In genomic region chr6:170172406-170172805, GRCh38 we compare ENCODE assay signal across 21 cellular contexts.
"Had no signal": no experiment of that assay in that cellular context is flagged by ENCODE, and none has a peak within 500 bp of the region (broad histone marks: within the 10 kb centered on the region; RNA-seq: fewer than 3 reads in every experiment).

No MANE protein-coding gene starts in this region.

- H3K4me3 Mint-ChIP-seq: activated naive CD8-positive, alpha-beta T cell; activated T-helper 1 cell treated with anti-CD3 and anti-CD28 coated beads, Interleukin-12 subunit alpha, Interleukin-12 subunit beta, Interleukin-2, Interleukin-4 antibody, amounts not matched to agents 30 ng/mL and 10 ng/mL and 1 ng/mL, durations not matched to agents 14 hours and 24 hours and 36 hours; nephron progenitor cell; stimulated activated naive B cell treated with anti-CD40 and anti-IgM and Interleukin-4, amounts not matched to agents 10 μg/mL and 1 μg/mL and 100 μg/mL, for 72 hours had no signal

- H3K36me3 ChIP-seq: adrenal gland, ascending aorta, brain microvascular endothelial cell, sigmoid colon, transverse colon, uterus had no signal

- H3K4me3 ChIP-seq: adrenal gland, ascending aorta, sigmoid colon, smooth muscle cell, transverse colon, uterus had no signal

- H3K27me3 Mint-ChIP-seq: activated naive CD8-positive, alpha-beta T cell had no signal

- H3K27ac Mint-ChIP-seq: activated naive CD8-positive, alpha-beta T cell; activated T-helper 1 cell treated with anti-CD3 and anti-CD28 coated beads, Interleukin-12 subunit alpha, Interleukin-12 subunit beta, Interleukin-2, Interleukin-4 antibody, amounts not matched to agents 30 ng/mL and 10 ng/mL and 1 ng/mL, durations not matched to agents 14 hours and 24 hours and 36 hours; nephron progenitor cell; stimulated activated naive B cell treated with anti-CD40 and anti-IgM and Interleukin-4, amounts not matched to agents 10 μg/mL and 1 μg/mL and 100 μg/mL, for 72 hours had no signal

- H3K27me3 ChIP-seq: adrenal gland, ascending aorta, brain microvascular endothelial cell, sigmoid colon, transverse colon, uterus had no signal

- DNase-seq: activated CD4-positive, alpha-beta T cell treated with anti-CD3 and anti-CD28 coated beads for 48 hours; activated gamma-delta T cell treated with Interleukin-2 at 50 U/mL for 16 hours; brain microvascular endothelial cell; central memory CD4-positive, alpha-beta T cell; kidney glomerular epithelial cell; left ventricle myocardium superior; mammary epithelial cell; midbrain; nephron progenitor cell; stimulated activated CD4-positive, alpha-beta T cell treated with anti-CD3 and anti-CD28 coated beads, Interleukin-2, amount 100 ng/mL, for 48 hours; stimulated activated CD8-positive, alpha-beta memory T cell treated with anti-CD3 and anti-CD28 coated beads, Interleukin-4, amount 100 ng/mL, for 48 hours; stimulated activated naive B cell treated with anti-CD40 and anti-IgM and Interleukin-4, amounts not matched to agents 10 μg/mL and 1 μg/mL and 100 μg/mL, for 72 hours; transverse colon; uterus had no signal

- H3K4me1 ChIP-seq: adrenal gland, ascending aorta, sigmoid colon, transverse colon, uterus had no signal

- H3K27ac ChIP-seq: adrenal gland, ascending aorta, brain microvascular endothelial cell, epithelial cell of prostate, sigmoid colon, transverse colon, uterus had no signal

- H3K9me3 ChIP-seq: adrenal gland, ascending aorta, sigmoid colon, transverse colon, uterus had no signal
